In the genomic region with DNA sequence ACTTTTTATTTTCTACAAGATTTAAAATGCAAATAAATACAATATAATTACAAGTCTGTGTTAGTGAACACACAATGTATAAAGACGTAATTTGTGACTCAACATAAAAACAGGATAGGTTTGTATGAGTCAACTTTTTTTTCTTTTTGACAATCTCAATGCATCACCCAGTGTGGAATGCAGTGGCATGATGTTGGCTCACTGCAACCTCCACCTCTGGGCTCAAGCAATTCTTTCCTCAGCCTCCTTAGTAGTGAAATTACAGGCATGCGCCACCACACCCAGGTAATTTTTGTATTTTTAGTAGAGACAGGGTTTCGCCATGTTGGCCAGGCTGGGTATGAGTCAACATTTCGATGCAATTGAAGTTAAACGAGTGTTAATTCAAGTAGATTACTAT, we compare ENCODE assay signal across 22 cellular contexts. TPM values are rescaled to one million over a fixed set of nuclear protein-coding genes. Genes with fewer than 3 reads are reported as not detected.
DNase-seq lines count a peak whose midpoint lies in the region; ATAC-seq and TF ChIP-seq lines count a peak whose summit lies in the region.
"Had no signal": no experiment of that assay in that cellular context is flagged by ENCODE, and none has a peak within 500 bp of the region (broad histone marks: within the 10 kb centered on the region; RNA-seq: fewer than 3 reads in every experiment).

No MANE protein-coding gene starts in this region.

- no peak overlapping the region for H3K4me3 Mint-ChIP-seq in activated T-helper 2 cell treated with anti-CD3 and anti-CD28 coated beads, Interferon-gamma antibody, Interleukin-2, Interleukin-4, amounts not matched to agents 10 μg/mL and 5 μg/mL and 100 μg/mL, durations not matched to agents 14 hours and 24 hours and 36 hours (ENCODE audit: low read depth)
- H3K4me3 Mint-ChIP-seq in activated CD4-positive, alpha-beta T cell treated with anti-CD3 and anti-CD28 coated beads, Interleukin-2, amount 10 ng/mL, durations not matched to agents 7 days and 5 days: no peak overlapping the region
- H3K4me3 Mint-ChIP-seq: activated naive CD4-positive, alpha-beta T cell treated with anti-CD3 and anti-CD28 coated beads, Interleukin-2, amount 10 ng/mL, durations not matched to agents 7 days and 5 days had no signal

- POLR2A ChIA-PET in RWPE1 (lab: Yijun Ruan, JAX; ENCODE audit: low non-redundant PET): no interaction called here
- POLR2A ChIA-PET in activated CD4-positive, alpha-beta T cell treated with anti-CD3 and anti-CD28 coated beads, Interleukin-2, amount 10 ng/mL, durations not matched to agents 7 days and 5 days (lab: Charles Lee): no interaction called here

- H3K36me3 Mint-ChIP-seq in activated T-helper 2 cell treated with anti-CD3 and anti-CD28 coated beads, Interferon-gamma antibody, Interleukin-2, Interleukin-4, amounts not matched to agents 10 μg/mL and 5 μg/mL and 100 μg/mL, durations not matched to agents 14 hours and 24 hours and 36 hours (ENCODE audit: low read depth): no peaks in the 10 kb centered on the region
- no peaks in the 10 kb centered on the region for H3K36me3 Mint-ChIP-seq in activated CD4-positive, alpha-beta T cell treated with anti-CD3 and anti-CD28 coated beads, Interleukin-2, amount 10 ng/mL, durations not matched to agents 7 days and 5 days (ENCODE audit: low read depth)
- H3K36me3 Mint-ChIP-seq: activated naive CD4-positive, alpha-beta T cell treated with anti-CD3 and anti-CD28 coated beads, Interleukin-2, amount 10 ng/mL, durations not matched to agents 7 days and 5 days had no signal

- H3K9me3 Mint-ChIP-seq in activated T-helper 2 cell treated with anti-CD3 and anti-CD28 coated beads, Interferon-gamma antibody, Interleukin-2, Interleukin-4, amounts not matched to agents 10 μg/mL and 5 μg/mL and 100 μg/mL, durations not matched to agents 14 hours and 24 hours and 36 hours: no peaks in the 10 kb centered on the region
- H3K9me3 Mint-ChIP-seq in activated CD4-positive, alpha-beta T cell treated with anti-CD3 and anti-CD28 coated beads, Interleukin-2, amount 10 ng/mL, durations not matched to agents 7 days and 5 days: no peaks in the 10 kb centered on the region
- H3K9me3 Mint-ChIP-seq: activated naive CD4-positive, alpha-beta T cell treated with anti-CD3 and anti-CD28 coated beads, Interleukin-2, amount 10 ng/mL, durations not matched to agents 7 days and 5 days had no signal

- H3K27ac Mint-ChIP-seq in activated T-helper 2 cell treated with anti-CD3 and anti-CD28 coated beads, Interferon-gamma antibody, Interleukin-2, Interleukin-4, amounts not matched to agents 10 μg/mL and 5 μg/mL and 100 μg/mL, durations not matched to agents 14 hours and 24 hours and 36 hours: no peak overlapping the region
- H3K27ac Mint-ChIP-seq in activated CD4-positive, alpha-beta T cell treated with anti-CD3 and anti-CD28 coated beads, Interleukin-2, amount 10 ng/mL, durations not matched to agents 7 days and 5 days: no peak overlapping the region
- H3K27ac Mint-ChIP-seq: activated naive CD4-positive, alpha-beta T cell treated with anti-CD3 and anti-CD28 coated beads, Interleukin-2, amount 10 ng/mL, durations not matched to agents 7 days and 5 days had no signal

- TF ChIP-seq CTCF in RWPE1 (conservative IDR thresholded peaks at IDR 0.05; ENCODE audit: low read depth): no peak

- H3K27me3 Mint-ChIP-seq in activated T-helper 2 cell treated with anti-CD3 and anti-CD28 coated beads, Interferon-gamma antibody, Interleukin-2, Interleukin-4, amounts not matched to agents 10 μg/mL and 5 μg/mL and 100 μg/mL, durations not matched to agents 14 hours and 24 hours and 36 hours (ENCODE audit: low read depth): peaks cover 5% of the 10 kb centered on the region
- peaks cover 7% of the 10 kb centered on the region for H3K27me3 Mint-ChIP-seq in activated CD4-positive, alpha-beta T cell treated with anti-CD3 and anti-CD28 coated beads, Interleukin-2, amount 10 ng/mL, durations not matched to agents 7 days and 5 days
- H3K27me3 Mint-ChIP-seq: activated naive CD4-positive, alpha-beta T cell treated with anti-CD3 and anti-CD28 coated beads, Interleukin-2, amount 10 ng/mL, durations not matched to agents 7 days and 5 days had no signal

- no peak overlapping the region for H3K27ac ChIP-seq in RWPE1
- H3K27ac ChIP-seq: BLaER1 treated with 17β-estradiol and CSF1 and Interleukin-3, amounts not matched to agents 10 nM and 100 nM; hepatocyte; neutrophil had no signal

- intact Hi-C loops in activated T-helper 2 cell treated with anti-CD3 and anti-CD28 coated beads, Interferon-gamma antibody, Interleukin-2, Interleukin-4, amounts not matched to agents 10 μg/mL and 5 μg/mL and 100 μg/mL, durations not matched to agents 14 hours and 24 hours and 36 hours (cut with micrococcal nuclease): no loop called here

- peak; percentile 10 for DNase-seq in HPDE6-E6E7 (ENCODE audit: extremely low spot score)
- DNase-seq in RWPE1 (ENCODE audit: low spot score): peak; percentile 49
- DNase-seq in activated T-helper 2 cell treated with anti-CD3 and anti-CD28 coated beads, Interferon-gamma antibody, Interleukin-2, Interleukin-4, amounts not matched to agents 10 μg/mL and 5 μg/mL and 100 μg/mL, durations not matched to agents 14 hours and 24 hours and 36 hours (ENCODE audit: low spot score): no peak
- no peak for DNase-seq in activated CD4-positive, alpha-beta T cell treated with anti-CD3 and anti-CD28 coated beads, Interleukin-2, amount 10 ng/mL, durations not matched to agents 7 days and 5 days
- no peak for DNase-seq in kidney glomerular epithelial cell (lab: John Stamatoyannopoulos, UW)
- DNase-seq: activated CD4-positive, alpha-beta T cell treated with anti-CD3 and anti-CD28 coated beads for 48 hours; activated naive CD4-positive, alpha-beta T cell treated with anti-CD3 and anti-CD28 coated beads, Interleukin-2, amount 10 ng/mL, durations not matched to agents 7 days and 5 days; KBM-7; kidney; NCI-H1417; NCI-H2171 treated with DMSO at 0.1 percent for 48 hours; stimulated activated CD4-positive, alpha-beta T cell treated with anti-CD3 and anti-CD28 coated beads, Interleukin-2, amount 100 ng/mL, for 48 hours had no signal

- CTCF ChIA-PET in RWPE1 (lab: Yijun Ruan, JAX): no interaction called here
- CTCF ChIA-PET in activated CD4-positive, alpha-beta T cell treated with anti-CD3 and anti-CD28 coated beads, Interleukin-2, amount 10 ng/mL, durations not matched to agents 7 days and 5 days (lab: Charles Lee): no interaction called here

- ATAC-seq in esophagus mucosa (peak; percentile 98), HG03108 (IDR thresholded peaks at IDR 0.05; ENCODE audit: unreplicated experiment) (no peak)
- ATAC-seq: sciatic nerve had no signal

- no peaks in the 10 kb centered on the region for H3K4me1 Mint-ChIP-seq in activated T-helper 2 cell treated with anti-CD3 and anti-CD28 coated beads, Interferon-gamma antibody, Interleukin-2, Interleukin-4, amounts not matched to agents 10 μg/mL and 5 μg/mL and 100 μg/mL, durations not matched to agents 14 hours and 24 hours and 36 hours (ENCODE audit: low read depth)
- H3K4me1 Mint-ChIP-seq in activated CD4-positive, alpha-beta T cell treated with anti-CD3 and anti-CD28 coated beads, Interleukin-2, amount 10 ng/mL, durations not matched to agents 7 days and 5 days: no peaks in the 10 kb centered on the region
- H3K4me1 Mint-ChIP-seq: activated naive CD4-positive, alpha-beta T cell treated with anti-CD3 and anti-CD28 coated beads, Interleukin-2, amount 10 ng/mL, durations not matched to agents 7 days and 5 days had no signal

RNA-seq across cellular contexts. Expression of gene SPRR2E, which starts 5.9 kb away (rescaled TPM):
- total RNA-seq in esophagus mucosa: 1,779 TPM
- total RNA-seq in activated T-helper 2 cell treated with anti-CD3 and anti-CD28 coated beads, Interferon-gamma antibody, Interleukin-2, Interleukin-4, amounts not matched to agents 10 μg/mL and 5 μg/mL and 100 μg/mL, durations not matched to agents 14 hours and 24 hours and 36 hours: not detected in 2 replicates
- not detected for total RNA-seq in activated CD4-positive, alpha-beta T cell treated with anti-CD3 and anti-CD28 coated beads, Interleukin-2, amount 10 ng/mL, durations not matched to agents 7 days and 5 days
- total RNA-seq: fibroblast of lung, hepatocyte, kidney, mononuclear cell, sciatic nerve, SK-MEL-5, temporal lobe had no signal

RNA-seq across cellular contexts. Expression of gene SPRR2F, which starts 13.1 kb away (rescaled TPM):
- total RNA-seq in esophagus mucosa: 198 TPM
- not detected in 2 replicates for total RNA-seq in activated T-helper 2 cell treated with anti-CD3 and anti-CD28 coated beads, Interferon-gamma antibody, Interleukin-2, Interleukin-4, amounts not matched to agents 10 μg/mL and 5 μg/mL and 100 μg/mL, durations not matched to agents 14 hours and 24 hours and 36 hours
- total RNA-seq in activated CD4-positive, alpha-beta T cell treated with anti-CD3 and anti-CD28 coated beads, Interleukin-2, amount 10 ng/mL, durations not matched to agents 7 days and 5 days: not detected
- total RNA-seq: fibroblast of lung, kidney, mononuclear cell, sciatic nerve, temporal lobe had no signal

RNA-seq across cellular contexts. Expression of gene SPRR2B, which starts 28.8 kb away (rescaled TPM):
- total RNA-seq in esophagus mucosa: 27.1 TPM
- total RNA-seq in activated T-helper 2 cell treated with anti-CD3 and anti-CD28 coated beads, Interferon-gamma antibody, Interleukin-2, Interleukin-4, amounts not matched to agents 10 μg/mL and 5 μg/mL and 100 μg/mL, durations not matched to agents 14 hours and 24 hours and 36 hours: not detected in 2 replicates
- total RNA-seq in activated CD4-positive, alpha-beta T cell treated with anti-CD3 and anti-CD28 coated beads, Interleukin-2, amount 10 ng/mL, durations not matched to agents 7 days and 5 days: not detected
- total RNA-seq: fibroblast of lung, hepatocyte, kidney, mononuclear cell, sciatic nerve, SK-MEL-5, temporal lobe had no signal

RNA-seq across cellular contexts. Expression of gene SPRR2A, which starts 42.9 kb away (rescaled TPM):
- 5,244 TPM for total RNA-seq in esophagus mucosa
- not detected in 2 replicates for total RNA-seq in activated T-helper 2 cell treated with anti-CD3 and anti-CD28 coated beads, Interferon-gamma antibody, Interleukin-2, Interleukin-4, amounts not matched to agents 10 μg/mL and 5 μg/mL and 100 μg/mL, durations not matched to agents 14 hours and 24 hours and 36 hours
- total RNA-seq in activated CD4-positive, alpha-beta T cell treated with anti-CD3 and anti-CD28 coated beads, Interleukin-2, amount 10 ng/mL, durations not matched to agents 7 days and 5 days: not detected
- total RNA-seq: fibroblast of lung, hepatocyte, mononuclear cell, SK-MEL-5, temporal lobe had no signal

RNA-seq across cellular contexts. Expression of gene SPRR2G, which starts 50.4 kb away (rescaled TPM):
- total RNA-seq in esophagus mucosa: 0.68 TPM
- not detected in 2 replicates for total RNA-seq in activated T-helper 2 cell treated with anti-CD3 and anti-CD28 coated beads, Interferon-gamma antibody, Interleukin-2, Interleukin-4, amounts not matched to agents 10 μg/mL and 5 μg/mL and 100 μg/mL, durations not matched to agents 14 hours and 24 hours and 36 hours
- total RNA-seq in activated CD4-positive, alpha-beta T cell treated with anti-CD3 and anti-CD28 coated beads, Interleukin-2, amount 10 ng/mL, durations not matched to agents 7 days and 5 days: not detected
- total RNA-seq: fibroblast of lung, hepatocyte, kidney, mononuclear cell, sciatic nerve, SK-MEL-5, temporal lobe had no signal

Comparison
In these comparisons a context has a peak if more than half of its experiments do, and no peak if none do; other contexts are left out.
1. DNase-seq: peak in HPDE6-E6E7 (single experiment) and RWPE1 (single experiment); none in activated T-helper 2 cell treated with anti-CD3 and anti-CD28 coated beads, Interferon-gamma antibody, Interleukin-2, Interleukin-4, amounts not matched to agents 10 μg/mL and 5 μg/mL and 100 μg/mL, durations not matched to agents 14 hours and 24 hours and 36 hours (single experiment), activated CD4-positive, alpha-beta T cell treated with anti-CD3 and anti-CD28 coated beads, Interleukin-2, amount 10 ng/mL, durations not matched to agents 7 days and 5 days (single experiment) and kidney glomerular epithelial cell (single experiment).
2. RNA of gene SPRR2E, which starts 5.9 kb away (total RNA-seq): 1,779 TPM in esophagus mucosa (single experiment); not detected in activated T-helper 2 cell treated with anti-CD3 and anti-CD28 coated beads, Interferon-gamma antibody, Interleukin-2, Interleukin-4, amounts not matched to agents 10 μg/mL and 5 μg/mL and 100 μg/mL, durations not matched to agents 14 hours and 24 hours and 36 hours and not detected in activated CD4-positive, alpha-beta T cell treated with anti-CD3 and anti-CD28 coated beads, Interleukin-2, amount 10 ng/mL, durations not matched to agents 7 days and 5 days; every median in the first group is over 1,000 times any median in the second.
3. RNA of gene SPRR2F, which starts 13.1 kb away (total RNA-seq): 198 TPM in esophagus mucosa (single experiment); not detected in activated T-helper 2 cell treated with anti-CD3 and anti-CD28 coated beads, Interferon-gamma antibody, Interleukin-2, Interleukin-4, amounts not matched to agents 10 μg/mL and 5 μg/mL and 100 μg/mL, durations not matched to agents 14 hours and 24 hours and 36 hours and not detected in activated CD4-positive, alpha-beta T cell treated with anti-CD3 and anti-CD28 coated beads, Interleukin-2, amount 10 ng/mL, durations not matched to agents 7 days and 5 days; every median in the first group is over 100 times any median in the second.
4. RNA of gene SPRR2B, which starts 28.8 kb away (total RNA-seq): 27.1 TPM in esophagus mucosa (single experiment); not detected in activated T-helper 2 cell treated with anti-CD3 and anti-CD28 coated beads, Interferon-gamma antibody, Interleukin-2, Interleukin-4, amounts not matched to agents 10 μg/mL and 5 μg/mL and 100 μg/mL, durations not matched to agents 14 hours and 24 hours and 36 hours and not detected in activated CD4-positive, alpha-beta T cell treated with anti-CD3 and anti-CD28 coated beads, Interleukin-2, amount 10 ng/mL, durations not matched to agents 7 days and 5 days; every median in the first group is over 10 times any median in the second.